ENCODE assay signal across 20 cellular contexts in the genomic region with DNA sequence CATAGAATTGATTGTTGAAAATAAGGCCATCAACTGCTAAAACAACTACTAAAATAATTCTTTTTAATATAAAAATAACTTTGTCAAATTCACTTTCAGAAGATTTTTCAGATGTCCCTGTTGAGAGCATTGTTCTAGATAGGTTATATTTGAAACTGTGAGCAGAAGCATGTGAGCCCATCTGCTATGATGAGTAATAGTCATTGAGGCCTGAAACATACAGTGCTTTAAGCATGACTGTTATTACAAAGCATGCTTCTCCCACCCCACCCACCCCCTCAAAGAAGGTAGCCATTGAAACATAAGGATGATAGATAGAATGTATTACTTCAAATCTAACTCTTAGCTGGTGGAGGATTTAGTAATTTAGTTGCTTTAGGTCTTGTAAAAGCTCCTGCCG.
DNase-seq lines count a peak whose midpoint lies in the region; ATAC-seq and TF ChIP-seq lines count a peak whose summit lies in the region.
"Had no signal": no experiment of that assay in that cellular context is flagged by ENCODE, and none has a peak within 500 bp of the region (broad histone marks: within the 10 kb centered on the region; RNA-seq: fewer than 3 reads in every experiment).

No MANE protein-coding gene starts in this region.

- H3K9me3 Mint-ChIP-seq in Calu3 (ENCODE audit: low read depth, unreplicated experiment), result no peaks in the 10 kb centered on the region
- no peaks in the 10 kb centered on the region for H3K9me3 Mint-ChIP-seq in activated B cell treated with CpG ODN at 0.5 μM for 24 hours
- H3K9me3 Mint-ChIP-seq: natural killer cell treated with Interleukin-12 subunit alpha and Interleukin-12 subunit beta and Interleukin-15 and Interleukin-18, amount 100 ng/mL, for 72 hours; stimulated activated naive CD8-positive, alpha-beta T cell treated with anti-CD3 and anti-CD28 coated beads, Interleukin-15, amount 100 ng/mL, for 72 hours had no signal

- H3K4me3 ChIP-seq in ACC112 (ENCODE audit: low read depth, low read length) (no peak overlapping the region), foreskin fibroblast (ENCODE audit: low read depth in 1 of 2, low read length in 2 of 2) (no peak overlapping the region)

- BruUV-seq in Calu3 (replicated peaks; lab: Mats Ljungman, UMichigan), result no TSS peak

- intact Hi-C loops in Calu3 (cut with micrococcal nuclease; ENCODE audit: unreplicated experiment), result no loop called here
- intact Hi-C loops in activated B cell treated with CpG ODN at 0.5 μM for 24 hours (cut with micrococcal nuclease), result loop anchor here (10.0 kb wide), 1 partner anchor 166 kb away; no protein-coding TSS in a partner anchor

- peak overlapping the region; percentile 47 for H3K27ac ChIP-seq in ACC112 (ENCODE audit: low read depth, low read length)
- H3K27ac ChIP-seq: HL-60 had no signal

- peaks cover 7% of the 10 kb centered on the region for H3K79me2 ChIP-seq in ACC112 (ENCODE audit: control insufficient read depth, insufficient read depth, low read length, unreplicated experiment)

- H3K4me3 Mint-ChIP-seq in Calu3 (ENCODE audit: low read depth, unreplicated experiment) (no peak overlapping the region), activated B cell treated with CpG ODN at 0.5 μM for 24 hours (no peak overlapping the region)
- H3K4me3 Mint-ChIP-seq: activated CD8-positive, alpha-beta memory T cell treated with anti-CD3 and anti-CD28 coated beads, Interleukin-2, amount 10 ng/mL, durations not matched to agents 7 days and 5 days; natural killer cell treated with Interleukin-12 subunit alpha and Interleukin-12 subunit beta and Interleukin-15 and Interleukin-18, amount 100 ng/mL, for 72 hours; stimulated activated naive CD8-positive, alpha-beta T cell treated with anti-CD3 and anti-CD28 coated beads, Interleukin-15, amount 100 ng/mL, for 72 hours had no signal

- CTCF ChIA-PET in Calu3 (lab: Charles Lee) (no interaction called here), activated B cell treated with CpG ODN at 0.5 μM for 24 hours (lab: Charles Lee) (no interaction called here)

- peak; percentile 37 for ATAC-seq in activated B cell treated with CpG ODN at 0.5 μM for 24 hours (ENCODE audit: low read depth)
- no peak for ATAC-seq in GM21717 (IDR thresholded peaks at IDR 0.05; ENCODE audit: unreplicated experiment)
- ATAC-seq in HG03520 (IDR thresholded peaks at IDR 0.05; ENCODE audit: unreplicated experiment), result no peak
- ATAC-seq in HG03139 (IDR thresholded peaks at IDR 0.05; ENCODE audit: unreplicated experiment), result no peak
- ATAC-seq: activated CD8-positive, alpha-beta memory T cell treated with anti-CD3 and anti-CD28 coated beads, Interleukin-2, amount 10 ng/mL, durations not matched to agents 7 days and 5 days; left lobe of liver; natural killer cell treated with Interleukin-12 subunit alpha and Interleukin-12 subunit beta and Interleukin-15 and Interleukin-18, amount 100 ng/mL, for 72 hours; sciatic nerve; stimulated activated naive CD8-positive, alpha-beta T cell treated with anti-CD3 and anti-CD28 coated beads, Interleukin-15, amount 100 ng/mL, for 72 hours had no signal

- H3K36me3 Mint-ChIP-seq in Calu3 (ENCODE audit: insufficient read depth, unreplicated experiment) (peaks cover 4% of the 10 kb centered on the region), activated B cell treated with CpG ODN at 0.5 μM for 24 hours (ENCODE audit: low read depth) (peaks cover 79% of the 10 kb centered on the region)

- peaks cover 73% of the 10 kb centered on the region for H3K36me3 ChIP-seq in ACC112 (ENCODE audit: insufficient read depth, low read length)

- peak overlapping the region; percentile 50 for H3K27ac Mint-ChIP-seq in Calu3 (ENCODE audit: unreplicated experiment)
- no peak overlapping the region for H3K27ac Mint-ChIP-seq in activated B cell treated with CpG ODN at 0.5 μM for 24 hours
- H3K27ac Mint-ChIP-seq: activated CD8-positive, alpha-beta memory T cell treated with anti-CD3 and anti-CD28 coated beads, Interleukin-2, amount 10 ng/mL, durations not matched to agents 7 days and 5 days; stimulated activated naive CD8-positive, alpha-beta T cell treated with anti-CD3 and anti-CD28 coated beads, Interleukin-15, amount 100 ng/mL, for 72 hours had no signal

- H3K4me1 Mint-ChIP-seq in Calu3 (ENCODE audit: low read depth, unreplicated experiment), result no peaks in the 10 kb centered on the region
- H3K4me1 Mint-ChIP-seq in activated B cell treated with CpG ODN at 0.5 μM for 24 hours, result no peaks in the 10 kb centered on the region
- H3K4me1 Mint-ChIP-seq: activated CD8-positive, alpha-beta memory T cell treated with anti-CD3 and anti-CD28 coated beads, Interleukin-2, amount 10 ng/mL, durations not matched to agents 7 days and 5 days; stimulated activated naive CD8-positive, alpha-beta T cell treated with anti-CD3 and anti-CD28 coated beads, Interleukin-15, amount 100 ng/mL, for 72 hours had no signal

- POLR2A ChIA-PET in activated B cell treated with CpG ODN at 0.5 μM for 24 hours (lab: Charles Lee), result interaction anchor here (0.6 kb wide), 1 partner anchor 20 kb away, joined by 5 read pairs; no protein-coding TSS in a partner anchor

- H3K4me1 ChIP-seq in ACC112 (ENCODE audit: control insufficient read depth, insufficient read depth, low read length, unreplicated experiment), result peaks cover 19% of the 10 kb centered on the region

- DNase-seq in Calu3 (no peak), activated B cell treated with CpG ODN at 0.5 μM for 24 hours (no peak), foreskin fibroblast (peak; percentile 39 to 80), NCI-H2171 treated with DMSO at 0.1 percent for 48 hours (lab: John Stamatoyannopoulos, UW) (no peak)
- DNase-seq: activated CD8-positive, alpha-beta memory T cell treated with anti-CD3 and anti-CD28 coated beads, Interleukin-2, amount 10 ng/mL, durations not matched to agents 7 days and 5 days; anterior cingulate cortex; C1 segment of cervical spinal cord; DND-41; head of caudate nucleus; NCI-H187; NCI-H69; stimulated activated naive CD8-positive, alpha-beta T cell treated with anti-CD3 and anti-CD28 coated beads, Interleukin-15, amount 100 ng/mL, for 72 hours had no signal

- H2AFZ ChIP-seq in ACC112 (ENCODE audit: low read length, unreplicated experiment), result no peak overlapping the region

- H3K27me3 Mint-ChIP-seq in Calu3 (ENCODE audit: unreplicated experiment) (no peaks in the 10 kb centered on the region), activated B cell treated with CpG ODN at 0.5 μM for 24 hours (no peaks in the 10 kb centered on the region)
- H3K27me3 Mint-ChIP-seq: activated CD8-positive, alpha-beta memory T cell treated with anti-CD3 and anti-CD28 coated beads, Interleukin-2, amount 10 ng/mL, durations not matched to agents 7 days and 5 days; natural killer cell treated with Interleukin-12 subunit alpha and Interleukin-12 subunit beta and Interleukin-15 and Interleukin-18, amount 100 ng/mL, for 72 hours; stimulated activated naive CD8-positive, alpha-beta T cell treated with anti-CD3 and anti-CD28 coated beads, Interleukin-15, amount 100 ng/mL, for 72 hours had no signal

- TF ChIP-seq CTCF in Calu3 (IDR thresholded peaks at IDR 0.05; ENCODE audit: unreplicated experiment) (no peak), activated B cell treated with CpG ODN at 0.5 μM for 24 hours (IDR thresholded peaks at IDR 0.05) (no peak), foreskin fibroblast (IDR thresholded peaks at IDR 0.05; ENCODE audit: low read depth, low read length) (no peak)

- no peaks in the 10 kb centered on the region for H3K27me3 ChIP-seq in ACC112 (ENCODE audit: insufficient read depth, low read length)

Comparison
In these comparisons a context has a peak if more than half of its experiments do, and no peak if none do; other contexts are left out.
1. DNase-seq: peak in foreskin fibroblast (2 of 2); none in Calu3 (single experiment), activated B cell treated with CpG ODN at 0.5 μM for 24 hours (single experiment) and NCI-H2171 treated with DMSO at 0.1 percent for 48 hours (single experiment).